Comparison of ENCODE assay signal across 10 cellular contexts in genomic region chr1:24725209-24725651, GRCh38. TPM values are rescaled to one million over a fixed set of nuclear protein-coding genes. Genes with fewer than 3 reads are reported as not detected.
DNase-seq lines count a peak whose midpoint lies in the region; TF ChIP-seq lines count a peak whose summit lies in the region.
"Had no signal": no experiment of that assay in that cellular context is flagged by ENCODE, and none has a peak within 500 bp of the region (broad histone marks: within the 10 kb centered on the region; RNA-seq: fewer than 3 reads in every experiment).

No MANE protein-coding gene starts in this region.

- no peaks in the 10 kb centered on the region for H3K36me3 Mint-ChIP-seq in endothelial cell (ENCODE audit: low read depth, unreplicated experiment)

- H3K9me3 Mint-ChIP-seq in endothelial cell (ENCODE audit: unreplicated experiment) = no peaks in the 10 kb centered on the region

- H3K4me3 ChIP-seq in NT2/D1 (ENCODE audit: insufficient read length, low read depth) (no peak overlapping the region), neuronal stem cell (ENCODE audit: low read length in 2 of 2) (peak overlapping the region in 1 of 2 donors; percentile 49)
- H3K4me3 ChIP-seq: BLaER1 treated with 17β-estradiol and CSF1 and Interleukin-3, amounts not matched to agents 10 nM and 100 nM; mucosa of descending colon had no signal

- H3K36me3 ChIP-seq in NT2/D1 (ENCODE audit: insufficient read depth, insufficient read length, low read length) = no peaks in the 10 kb centered on the region
- no peaks in the 10 kb centered on the region for H3K36me3 ChIP-seq in neuronal stem cell (replicated peaks in 1 of 2; ENCODE audit: control insufficient read depth in 2 of 2, insufficient read depth in 2 of 2, low read length in 2 of 2)
- H3K36me3 ChIP-seq: BLaER1 treated with 17β-estradiol and CSF1 and Interleukin-3, amounts not matched to agents 10 nM and 100 nM had no signal

- H2AFZ ChIP-seq in neuronal stem cell (ENCODE audit: low read length) = peak overlapping the region; percentile 79

- POLR2A ChIA-PET in HEK293T (lab: Yijun Ruan, JAX) = interaction anchor here (0.6 to 2.9 kb wide), 7 partner anchors 7 to 38 kb away, joined by 3 to 21 read pairs (median 7); partner anchors contain the start of gene CLIC4

- no peak overlapping the region for H3K4me2 ChIP-seq in neuronal stem cell (ENCODE audit: insufficient read depth, low read length, poor library complexity, severe bottlenecking)

- H2BK120ac ChIP-seq in neuronal stem cell (ENCODE audit: low read depth, low read length) = no peak overlapping the region

- H3K4me1 ChIP-seq in NT2/D1 (ENCODE audit: insufficient read depth, insufficient read length) (peaks cover 12% of the 10 kb centered on the region), neuronal stem cell (ENCODE audit: control insufficient read depth in 2 of 2, insufficient read depth in 1 of 2, low read depth in 1 of 2, low read length in 2 of 2) (peaks cover 4 to 9% of the 10 kb centered on the region in 2 donors)

- H3K27me3 Mint-ChIP-seq in endothelial cell (ENCODE audit: unreplicated experiment) = peaks cover 6% of the 10 kb centered on the region

- no peak overlapping the region for H3K14ac ChIP-seq in neuronal stem cell (ENCODE audit: low read length)

- H3K4ac ChIP-seq in neuronal stem cell (ENCODE audit: low read length) = no peak overlapping the region

- no peaks in the 10 kb centered on the region for H3K27me3 ChIP-seq in NT2/D1 (ENCODE audit: insufficient read depth, insufficient read length)
- H3K27me3 ChIP-seq in neuronal stem cell (ENCODE audit: control insufficient read depth in 3 of 3, insufficient read depth in 3 of 3, low read depth in 1 of 3, low read length in 3 of 3) = no peaks in the 10 kb centered on the region
- H3K27me3 ChIP-seq: BLaER1 treated with 17β-estradiol and CSF1 and Interleukin-3, amounts not matched to agents 10 nM and 100 nM had no signal

- no peak overlapping the region for H2BK12ac ChIP-seq in neuronal stem cell (ENCODE audit: low read length)

- H3K4me1 Mint-ChIP-seq in endothelial cell (ENCODE audit: unreplicated experiment) = peaks cover 33% of the 10 kb centered on the region

- peak overlapping the region; percentile 12; the same call in 1 of the 2 replicates for H3K27ac ChIP-seq in C4-2B
- H3K27ac ChIP-seq in neuronal stem cell (replicated peaks; ENCODE audit: low read length) = peak overlapping the region; percentile 58

- H2AK5ac ChIP-seq in neuronal stem cell (ENCODE audit: low read depth, low read length) = no peak overlapping the region

- no peaks in the 10 kb centered on the region for H3K79me1 ChIP-seq in neuronal stem cell (ENCODE audit: low read depth, low read length)

- no peak overlapping the region for H3K23ac ChIP-seq in neuronal stem cell (ENCODE audit: low read depth, low read length, poor library complexity)

- H2BK5ac ChIP-seq in neuronal stem cell (ENCODE audit: low read length) = no peak overlapping the region

- no CpG with 5 or more reads among the region's 5 CpGs for WGBS in neuronal stem cell (ENCODE audit: extremely low coverage in 2 of 2, insufficient read length in 2 of 2, insufficient replicate concordance in 1 of 2), 2 donors

- H3K27ac Mint-ChIP-seq in endothelial cell (ENCODE audit: unreplicated experiment) = peak overlapping the region; percentile 85

- no peak overlapping the region for H4K8ac ChIP-seq in neuronal stem cell (ENCODE audit: low read depth, low read length)

- no peak overlapping the region for H4K91ac ChIP-seq in neuronal stem cell (ENCODE audit: low read depth, low read length, poor library complexity)

- H2BK15ac ChIP-seq in neuronal stem cell (ENCODE audit: low read length) = no peak overlapping the region

- H3K9ac ChIP-seq in NT2/D1 (ENCODE audit: insufficient read length, low read depth) (peak overlapping the region; percentile 1), neuronal stem cell (ENCODE audit: low read depth, low read length, poor library complexity) (no peak overlapping the region)
- H3K9ac ChIP-seq: BLaER1 treated with 17β-estradiol and CSF1 and Interleukin-3, amounts not matched to agents 10 nM and 100 nM had no signal

- H3K9me3 ChIP-seq in NT2/D1 (ENCODE audit: insufficient read depth, low read length) (peaks cover 11% of the 10 kb centered on the region; the same call in 1 of the 2 replicates), neuronal stem cell (replicated peaks in 1 of 2; ENCODE audit: control insufficient read depth in 2 of 2, insufficient read depth in 1 of 2, low read depth in 1 of 2, low read length in 2 of 2) (no peaks in the 10 kb centered on the region)
- H3K9me3 ChIP-seq: mucosa of descending colon had no signal

- H3K4me3 Mint-ChIP-seq in endothelial cell (ENCODE audit: unreplicated experiment) = peak overlapping the region; percentile 69

- DNase-seq in NT2/D1 (ENCODE audit: low read depth, low spot score) = no peak
- DNase-seq in endothelial cell (ENCODE audit: low spot score) = peak; percentile 39
- no peak for DNase-seq in neuronal stem cell (ENCODE audit: low spot score)
- no peak for DNase-seq in HUDEP-2 (lab: John Stamatoyannopoulos, UW; ENCODE audit: unreplicated experiment in 76 of 76)
- DNase-seq in HEK293T (ENCODE audit: extremely low spot score) = no peak
- no peak for DNase-seq in NCI-H2171 treated with DMSO at 0.1 percent for 48 hours (lab: John Stamatoyannopoulos, UW)
- no peak for DNase-seq in activated effector memory CD4-positive, alpha-beta T cell treated with Interleukin-2 at 50 U/mL for 16 hours

- CTCF ChIA-PET in HEK293T (lab: Yijun Ruan, JAX) = interaction anchor here (2.2 kb wide), 1 partner anchor 37 kb away, joined by 7 read pairs; no protein-coding TSS in a partner anchor

- H3K18ac ChIP-seq in neuronal stem cell (ENCODE audit: low read length) = peak overlapping the region; percentile 15

- TF ChIP-seq CTCF in C4-2B (conservative IDR thresholded peaks at IDR 0.05) = no peak
- TF ChIP-seq CTCF in endothelial cell (IDR thresholded peaks at IDR 0.05; ENCODE audit: unreplicated experiment) = no peak

TF ChIP-seq in HEK293T, 16 proteins besides CTCF, POLR2A, EP300 and RAD21:
- no peak for TF ChIP-seq SP1 (IDR thresholded peaks at IDR 0.05)
- TF ChIP-seq ZNF384 (IDR thresholded peaks at IDR 0.05) = no peak
- TF ChIP-seq L3MBTL2 (conservative IDR thresholded peaks at IDR 0.05) = no peak
- no peak for TF ChIP-seq PKNOX1 (IDR thresholded peaks at IDR 0.05)
- no peak for TF ChIP-seq FOXM1 (IDR thresholded peaks at IDR 0.05; ENCODE audit: borderline replicate concordance)
- no peak for TF ChIP-seq FOXK2 (IDR thresholded peaks at IDR 0.05)
- TF ChIP-seq ARNT (IDR thresholded peaks at IDR 0.05) = no peak
TF ChIP-seq in HEK293T: peak in this region for 0.

RNA-seq across cellular contexts. Expression of gene CLIC4, which starts 20.0 kb away (rescaled TPM):
- 109 TPM for total RNA-seq in endothelial cell (ENCODE audit: unreplicated experiment)
- 102 TPM for polyA plus RNA-seq in neuronal stem cell (2013, experiment 1 of 2)
- polyA plus RNA-seq in neuronal stem cell (2013, experiment 2 of 2) = 104 TPM
